In genomic region chr17:74873874-74874614, GRCh38 we compare ENCODE assay signal across 8 cellular contexts. TPM values are rescaled to one million over a fixed set of nuclear protein-coding genes. Genes with fewer than 3 reads are reported as not detected.
DNase-seq lines count a peak whose midpoint lies in the region; ATAC-seq and TF ChIP-seq lines count a peak whose summit lies in the region.

No MANE protein-coding gene starts in this region.

- peaks cover 10% of the 10 kb centered on the region for H3K36me3 Mint-ChIP-seq in activated CD8-positive, alpha-beta memory T cell treated with anti-CD3 and anti-CD28 coated beads, Interleukin-2, amount 10 ng/mL, durations not matched to agents 7 days and 5 days

- DNase-seq in activated CD8-positive, alpha-beta memory T cell treated with anti-CD3 and anti-CD28 coated beads, Interleukin-2, amount 10 ng/mL, durations not matched to agents 7 days and 5 days: no peak
- no peak for DNase-seq in activated CD8-positive, alpha-beta memory T cell treated with anti-CD3 and anti-CD28 coated beads, Interleukin-2, amount 50 U/mL, for 48 hours
- DNase-seq in SJSA1 (ENCODE audit: low read depth in 1 of 2, low spot score in 2 of 2): no peak
- DNase-seq in esophagus squamous epithelium (lab: John Stamatoyannopoulos, UW): no peak
- DNase-seq in renal cortical epithelial cell (ENCODE audit: low read depth): peak; percentile 13
- no peak for DNase-seq in activated CD4-positive, alpha-beta T cell treated with anti-CD3 and anti-CD28 coated beads for 1 hour

- no peaks in the 10 kb centered on the region for H3K9me3 Mint-ChIP-seq in activated CD8-positive, alpha-beta memory T cell treated with anti-CD3 and anti-CD28 coated beads, Interleukin-2, amount 10 ng/mL, durations not matched to agents 7 days and 5 days (ENCODE audit: low read depth)

- CTCF ChIA-PET in activated CD8-positive, alpha-beta memory T cell treated with anti-CD3 and anti-CD28 coated beads, Interleukin-2, amount 10 ng/mL, durations not matched to agents 7 days and 5 days (lab: Charles Lee): interaction anchor here (0.9 to 20.3 kb wide), 12 partner anchors 9 to 175 kb away, joined by 3 to 262 read pairs (median 6); partner anchors contain the start of genes GRIN2C and NAT9

- H3K27ac Mint-ChIP-seq in activated CD8-positive, alpha-beta memory T cell treated with anti-CD3 and anti-CD28 coated beads, Interleukin-2, amount 10 ng/mL, durations not matched to agents 7 days and 5 days: peak overlapping the region; percentile 89

- intact Hi-C loops in esophagus squamous epithelium (cut with DNase I): no loop called here

- WGBS in esophagus squamous epithelium, 2 donors: 55 to 57% methylated on average over 6 of the region's 6 CpGs

- H3K4me3 ChIP-seq in SJSA1 (peak overlapping the region; percentile 49), esophagus squamous epithelium (peak overlapping the region; percentile 65 to 83 (median 74))

- no peaks in the 10 kb centered on the region for H3K27me3 Mint-ChIP-seq in activated CD8-positive, alpha-beta memory T cell treated with anti-CD3 and anti-CD28 coated beads, Interleukin-2, amount 10 ng/mL, durations not matched to agents 7 days and 5 days

- H3K4me1 ChIP-seq in SJSA1 (replicated peaks) (peaks cover 16% of the 10 kb centered on the region), esophagus squamous epithelium (peaks cover 14 to 47% (median 26%) of the 10 kb centered on the region in 3 donors)

- no peak for TF ChIP-seq CTCF in esophagus squamous epithelium (IDR thresholded peaks at IDR 0.05)

- H3K27ac ChIP-seq in SJSA1 (peak overlapping the region; percentile 85), esophagus squamous epithelium (peak overlapping the region; percentile 91 to 94 (median 92))

- H3K27me3 ChIP-seq in SJSA1 (replicated peaks): no peaks in the 10 kb centered on the region
- H3K27me3 ChIP-seq in esophagus squamous epithelium: peaks cover 0 to 5% (median 0%) of the 10 kb centered on the region in 4 donors

- no peak for TF ChIP-seq POLR2A in esophagus squamous epithelium (IDR thresholded peaks at IDR 0.05)

- no peak for ATAC-seq in activated CD8-positive, alpha-beta memory T cell treated with anti-CD3 and anti-CD28 coated beads, Interleukin-2, amount 10 ng/mL, durations not matched to agents 7 days and 5 days
- no peak for ATAC-seq in HG03565 (IDR thresholded peaks at IDR 0.05; ENCODE audit: unreplicated experiment)
- ATAC-seq in activated CD4-positive, CD25-positive, alpha-beta regulatory T cell treated with anti-CD3 and anti-CD28 coated beads, Interleukin-2, amount 50 U/mL, for 24 hours: no peak

- H3K4me1 Mint-ChIP-seq in activated CD8-positive, alpha-beta memory T cell treated with anti-CD3 and anti-CD28 coated beads, Interleukin-2, amount 10 ng/mL, durations not matched to agents 7 days and 5 days: peaks cover 33% of the 10 kb centered on the region

- no peaks in the 10 kb centered on the region for H3K36me3 ChIP-seq in SJSA1
- H3K36me3 ChIP-seq in esophagus squamous epithelium: peaks cover 0 to 5% (median 0%) of the 10 kb centered on the region in 3 donors

- H3K9me3 ChIP-seq in SJSA1 (replicated peaks): no peaks in the 10 kb centered on the region
- no peaks in the 10 kb centered on the region for H3K9me3 ChIP-seq in esophagus squamous epithelium

- peak overlapping the region; percentile 89 for H3K4me3 Mint-ChIP-seq in activated CD8-positive, alpha-beta memory T cell treated with anti-CD3 and anti-CD28 coated beads, Interleukin-2, amount 10 ng/mL, durations not matched to agents 7 days and 5 days

RNA-seq across cellular contexts. Expression of gene FDXR, which starts 1.2 kb away (rescaled TPM):
- total RNA-seq in activated CD8-positive, alpha-beta memory T cell treated with anti-CD3 and anti-CD28 coated beads, Interleukin-2, amount 10 ng/mL, durations not matched to agents 7 days and 5 days: 10 to 100 TPM; 38.2 to 39.4 TPM
- total RNA-seq in SJSA1 (2014; rRNA removed; shearing (Covaris generic)): 14.5 and 18.3 TPM in 2 replicates
- 10 to 100 TPM; 24.4 to 46.4 (median 32.4) TPM for total RNA-seq in esophagus squamous epithelium
- total RNA-seq in renal cortical epithelial cell: 30.6 and 31.3 TPM in 2 replicates

RNA-seq across cellular contexts. Expression of gene GRIN2C, which starts 14.4 kb away (rescaled TPM):
- total RNA-seq in activated CD8-positive, alpha-beta memory T cell treated with anti-CD3 and anti-CD28 coated beads, Interleukin-2, amount 10 ng/mL, durations not matched to agents 7 days and 5 days: under 1 TPM; 0.07 to 0.09 TPM
- total RNA-seq in SJSA1 (2014; rRNA removed; shearing (Covaris generic)): not detected in 2 replicates
- 1 to 10 TPM in 1 of 4 donors, under 1 TPM in 2, not detected in 1; 0.13 to 4.6 (median 0.19) TPM for total RNA-seq in esophagus squamous epithelium
- total RNA-seq in renal cortical epithelial cell: 0.10 TPM in 1 of 2 replicates, not detected in the other

RNA-seq across cellular contexts. Expression of gene FADS6, which starts 19.4 kb away (rescaled TPM):
- total RNA-seq in activated CD8-positive, alpha-beta memory T cell treated with anti-CD3 and anti-CD28 coated beads, Interleukin-2, amount 10 ng/mL, durations not matched to agents 7 days and 5 days: not detected
- not detected in 2 replicates for total RNA-seq in SJSA1 (2014; rRNA removed; shearing (Covaris generic))
- 1 to 10 TPM in 2 of 4 donors, under 1 TPM in 2; 0.19 to 6.0 (median 1.9) TPM for total RNA-seq in esophagus squamous epithelium
- total RNA-seq in renal cortical epithelial cell: not detected in 2 replicates

RNA-seq across cellular contexts. Expression of gene USH1G, which starts 49.0 kb away (rescaled TPM):
- not detected for total RNA-seq in activated CD8-positive, alpha-beta memory T cell treated with anti-CD3 and anti-CD28 coated beads, Interleukin-2, amount 10 ng/mL, durations not matched to agents 7 days and 5 days
- not detected in 2 replicates for total RNA-seq in SJSA1 (2014; rRNA removed; shearing (Covaris generic))
- total RNA-seq in esophagus squamous epithelium: 10 to 100 TPM in 1 of 4 donors, 1 to 10 TPM in 3; 2.9 to 12.1 (median 6.7) TPM
- not detected in 2 replicates for total RNA-seq in renal cortical epithelial cell

RNA-seq across cellular contexts. Expression of gene OTOP2, which starts 50.0 kb away (rescaled TPM):
- not detected for total RNA-seq in activated CD8-positive, alpha-beta memory T cell treated with anti-CD3 and anti-CD28 coated beads, Interleukin-2, amount 10 ng/mL, durations not matched to agents 7 days and 5 days
- not detected in 2 replicates for total RNA-seq in SJSA1 (2014; rRNA removed; shearing (Covaris generic))
- total RNA-seq in esophagus squamous epithelium: 1 to 10 TPM in 1 of 4 donors, under 1 TPM in 2, not detected in 1; 0.38 to 1.4 (median 0.41) TPM
- not detected in 2 replicates for total RNA-seq in renal cortical epithelial cell
